In genomic region chr2:101109451-101110140, GRCh38 we compare ENCODE assay signal across 12 cellular contexts. TPM values are rescaled to one million over a fixed set of nuclear protein-coding genes. Genes with fewer than 3 reads are reported as not detected.
A peak's percentile ranks its signal among the peaks of the same experiment; 100 is the strongest.
DNase-seq lines count a peak whose midpoint lies in the region; ATAC-seq and TF ChIP-seq lines count a peak whose summit lies in the region.
"Had no signal": no experiment of that assay in that cellular context is flagged by ENCODE, and none has a peak within 500 bp of the region (broad histone marks: within the 10 kb centered on the region; RNA-seq: fewer than 3 reads in every experiment).

No MANE protein-coding gene starts in this region.

- peak overlapping the region; percentile 88 for H4K8ac ChIP-seq in mesenchymal stem cell (ENCODE audit: low read length)
- no peak overlapping the region for H4K8ac ChIP-seq in trophoblast cell (ENCODE audit: low read depth, low read length)

- no peak overlapping the region for H3K4me2 ChIP-seq in mammary epithelial cell (ENCODE audit: insufficient read depth, low read depth, low read length)
- H3K4me2 ChIP-seq in mesenchymal stem cell (ENCODE audit: low read length, poor library complexity, severe bottlenecking) = no peak overlapping the region
- H3K4me2 ChIP-seq in trophoblast cell (ENCODE audit: low read length) = no peak overlapping the region

- intact Hi-C loops in breast epithelium (cut with DNase I; ENCODE audit: low total_unique reads) = no loop called here
- intact Hi-C loops in mammary epithelial cell (cut with micrococcal nuclease) = loop anchor here (5.0 kb wide), 1 partner anchor 47 kb away; no protein-coding TSS in a partner anchor
- intact Hi-C loops in lower leg skin (cut with DNase I; ENCODE audit: low total_unique reads) = no loop called here

- no peak overlapping the region for H2BK15ac ChIP-seq in mesenchymal stem cell (ENCODE audit: low read depth, poor library complexity, severe bottlenecking)

- H2AK5ac ChIP-seq in mesenchymal stem cell (ENCODE audit: low read length, severe bottlenecking) = no peak overlapping the region
- no peak overlapping the region for H2AK5ac ChIP-seq in trophoblast cell (ENCODE audit: low read length)

- H3K4me1 ChIP-seq in breast epithelium (peaks cover 16 to 22% of the 10 kb centered on the region in 2 donors), mammary epithelial cell (ENCODE audit: insufficient read depth, low read length) (peaks cover 35% of the 10 kb centered on the region), mesenchymal stem cell (ENCODE audit: control insufficient read depth, insufficient read depth, low read depth, low read length) (peaks cover 11% of the 10 kb centered on the region), trophoblast cell (ENCODE audit: control insufficient read depth in 1 of 2, insufficient read depth in 2 of 2, low read length in 2 of 2) (peaks cover 12 to 19% of the 10 kb centered on the region in 2 experiments)

- in situ Hi-C loops in mammary epithelial cell (cut with MboI; ENCODE audit: low sequenced_read_pairs in 2 of 2) = no loop called here

- H3K36me3 ChIP-seq in breast epithelium = no peaks in the 10 kb centered on the region
- no peaks in the 10 kb centered on the region for H3K36me3 ChIP-seq in mammary epithelial cell (ENCODE audit: insufficient read depth, low read length)
- no peaks in the 10 kb centered on the region for H3K36me3 ChIP-seq in mesenchymal stem cell (ENCODE audit: control insufficient read depth in 1 of 2, insufficient read depth in 2 of 2, low read depth in 1 of 2, low read length in 2 of 2)
- no peaks in the 10 kb centered on the region for H3K36me3 ChIP-seq in trophoblast cell (ENCODE audit: control insufficient read depth in 1 of 2, insufficient read depth in 2 of 2, low read length in 2 of 2)
- H3K36me3 ChIP-seq: spleen had no signal

- BruUV-seq in mammary epithelial cell (replicated peaks; lab: Mats Ljungman, UMichigan) = no TSS peak

- H4K12ac ChIP-seq in trophoblast cell (ENCODE audit: low read depth, low read length) = no peak overlapping the region

- no peak overlapping the region for H3K23ac ChIP-seq in mesenchymal stem cell (ENCODE audit: low read length in 2 of 2)
- H3K23ac ChIP-seq in trophoblast cell (ENCODE audit: low read length) = no peak overlapping the region

- H3K27me3 ChIP-seq in breast epithelium = no peaks in the 10 kb centered on the region
- H3K27me3 ChIP-seq in mammary epithelial cell (ENCODE audit: insufficient read depth, low read length) = no peaks in the 10 kb centered on the region
- H3K27me3 ChIP-seq in mesenchymal stem cell (ENCODE audit: control insufficient read depth in 1 of 2, insufficient read depth in 1 of 2, low read length in 2 of 2) = no peaks in the 10 kb centered on the region
- H3K27me3 ChIP-seq in trophoblast cell (ENCODE audit: insufficient read depth, low read length) = no peaks in the 10 kb centered on the region
- H3K27me3 ChIP-seq: spleen had no signal

- H3K9me3 ChIP-seq in breast epithelium (no peaks in the 10 kb centered on the region), mammary epithelial cell (replicated peaks; ENCODE audit: insufficient read depth, low read length) (no peaks in the 10 kb centered on the region), mesenchymal stem cell (ENCODE audit: control insufficient read depth, low read length) (no peaks in the 10 kb centered on the region), trophoblast cell (ENCODE audit: insufficient read depth, low read depth, low read length) (no peaks in the 10 kb centered on the region)
- H3K9me3 ChIP-seq: spleen had no signal

- dilution Hi-C loops in mammary epithelial cell (cut with HindIII; ENCODE audit: low sequenced_read_pairs) = no loop called here

- TF ChIP-seq CTCF in breast epithelium (IDR thresholded peaks at IDR 0.05) (no peak), mammary epithelial cell (conservative IDR thresholded peaks at IDR 0.05 in 1 of 2, IDR thresholded peaks at IDR 0.05 in 1 of 2; ENCODE audit: extremely low read depth in 1 of 2, insufficient read depth in 1 of 2, low read depth in 1 of 2, low read length in 2 of 2) (no peak), lower leg skin (IDR thresholded peaks at IDR 0.05) (no peak)

- 89% methylated on average over 14 of the region's 14 CpGs for WGBS in mammary epithelial cell (ENCODE audit: low coverage, missing lambda C conversion rate)
- 52% methylated on average over 10 of the region's 14 CpGs for WGBS in mesenchymal stem cell
- 46 to 48% methylated on average over 14 of the region's 14 CpGs for WGBS in lower leg skin, 2 donors
- no CpG with 5 or more reads among the region's 14 CpGs for whole genome bisulfite sequencing in trophoblast cell (ENCODE audit: extremely low coverage, insufficient coverage, insufficient read length)

- CTCF ChIA-PET in mammary epithelial cell (lab: Charles Lee; ENCODE audit: low non-redundant PET) = no interaction called here

- H3K4ac ChIP-seq in mesenchymal stem cell (ENCODE audit: low read depth in 1 of 2, low read length in 2 of 2) (peak overlapping the region in 1 of 2 experiments; percentile 41), trophoblast cell (ENCODE audit: low read depth, low read length) (no peak overlapping the region)

- H2BK12ac ChIP-seq in mesenchymal stem cell (ENCODE audit: low read length in 2 of 2) = peak overlapping the region in 1 of 2 experiments; percentile 45
- no peak overlapping the region for H2BK12ac ChIP-seq in trophoblast cell (ENCODE audit: low read length)

- H3K9ac ChIP-seq in mammary epithelial cell (ENCODE audit: insufficient read depth, low read length) (no peak overlapping the region), mesenchymal stem cell (ENCODE audit: low read length) (no peak overlapping the region), trophoblast cell (ENCODE audit: low read length) (no peak overlapping the region)

- TF ChIP-seq POLR2A in breast epithelium (IDR thresholded peaks at IDR 0.05) = no peak
- no peak for TF ChIP-seq POLR2A in lower leg skin (IDR thresholded peaks at IDR 0.05)

- H3K79me2 ChIP-seq in mammary epithelial cell (ENCODE audit: insufficient read depth, low read length) (peaks cover 79% of the 10 kb centered on the region), trophoblast cell (ENCODE audit: control insufficient read depth, insufficient read depth, low read length, poor library complexity) (no peaks in the 10 kb centered on the region)

- DNase-seq in breast epithelium (ENCODE audit: low spot score in 2 of 2) (no peak), mammary epithelial cell (no peak), dermis blood vessel endothelial cell (peak; percentile 84), mesenchymal stem cell (peak; percentile 70), lower leg skin (ENCODE audit: low spot score in 2 of 2) (no peak), trophoblast cell (no peak)
- DNase-seq: activated effector memory CD4-positive, alpha-beta T cell treated with Interleukin-2 at 50 U/mL for 16 hours; GOT3; KG1; spleen had no signal

- H3K18ac ChIP-seq in mesenchymal stem cell (ENCODE audit: low read depth in 1 of 2, low read length in 2 of 2) (peak overlapping the region; percentile 75 to 84), trophoblast cell (ENCODE audit: low read length) (no peak overlapping the region)

- H2BK5ac ChIP-seq in mesenchymal stem cell (ENCODE audit: low read depth, low read length, poor library complexity, severe bottlenecking) (no peak overlapping the region), trophoblast cell (ENCODE audit: low read depth, low read length, poor library complexity) (no peak overlapping the region)

- H3K27ac ChIP-seq in breast epithelium (peak overlapping the region; percentile 13 to 34), mammary epithelial cell (ENCODE audit: insufficient read depth, low read depth, low read length) (no peak overlapping the region), mesenchymal stem cell (ENCODE audit: low read length, poor library complexity, severe bottlenecking) (no peak overlapping the region), trophoblast cell (ENCODE audit: low read depth, low read length) (no peak overlapping the region)
- H3K27ac ChIP-seq: spleen had no signal

- H4K20me1 ChIP-seq in mammary epithelial cell (ENCODE audit: insufficient read depth, low read length) = no peaks in the 10 kb centered on the region

- H3K79me1 ChIP-seq in mesenchymal stem cell (replicated peaks; ENCODE audit: low read length, poor library complexity, severe bottlenecking) (peaks cover 5% of the 10 kb centered on the region), trophoblast cell (ENCODE audit: low read length) (peaks cover 4% of the 10 kb centered on the region)

- H4K91ac ChIP-seq in mesenchymal stem cell (ENCODE audit: low read length) (no peak overlapping the region), trophoblast cell (ENCODE audit: low read depth, low read length) (no peak overlapping the region)

- no peak for ATAC-seq in HG02938 (IDR thresholded peaks at IDR 0.05; ENCODE audit: unreplicated experiment)
- ATAC-seq in GM18517 (IDR thresholded peaks at IDR 0.05; ENCODE audit: unreplicated experiment) = no peak

- no peak overlapping the region for H2AFZ ChIP-seq in mammary epithelial cell (ENCODE audit: low read depth, low read length)
- H2AFZ ChIP-seq in mesenchymal stem cell (ENCODE audit: low read depth, low read length) = no peak overlapping the region
- no peak overlapping the region for H2AFZ ChIP-seq in trophoblast cell (ENCODE audit: insufficient read depth, low read length, poor library complexity)

- H2BK120ac ChIP-seq in mesenchymal stem cell (ENCODE audit: low read depth, low read length) = no peak overlapping the region
- H2BK120ac ChIP-seq in trophoblast cell (ENCODE audit: insufficient read depth, low read length, poor library complexity) = no peak overlapping the region

- H3K14ac ChIP-seq in mesenchymal stem cell (ENCODE audit: low read length in 2 of 2) = no peak overlapping the region
- no peak overlapping the region for H3K14ac ChIP-seq in trophoblast cell (ENCODE audit: low read length)

- H3K4me3 ChIP-seq in breast epithelium (no peak overlapping the region), mammary epithelial cell (replicated peaks in 1 of 3; ENCODE audit: insufficient read depth in 1 of 3, low read depth in 2 of 3, low read length in 3 of 3) (no peak overlapping the region), mesenchymal stem cell (ENCODE audit: insufficient read depth in 1 of 2, low read depth in 1 of 2, low read length in 2 of 2) (no peak overlapping the region), lower leg skin (ENCODE audit: low read depth, poor library complexity, severe bottlenecking) (no peak overlapping the region), trophoblast cell (ENCODE audit: low read depth, low read length) (no peak overlapping the region)
- H3K4me3 ChIP-seq: spleen had no signal

RNA-seq across cellular contexts. Expression of gene TBC1D8, which starts 41.6 kb away (rescaled TPM):
- total RNA-seq in breast epithelium = 10 to 100 TPM; 19.5 to 92.4 (median 89.7) TPM
- 10 to 100 TPM in 1 of 2 donors, 1 to 10 TPM in 1; 9.0 to 19.2 TPM for total RNA-seq in mammary epithelial cell
- polyA plus RNA-seq in mammary epithelial cell = 13.2 TPM
- 28.4 TPM for polyA minus RNA-seq in mammary epithelial cell
- total RNA-seq in dermis blood vessel endothelial cell = 81.3 and 89.8 TPM in 2 replicates
- 10.0 TPM for polyA plus RNA-seq in mesenchymal stem cell (2013, experiment 1 of 2)
- 10.1 TPM for polyA plus RNA-seq in mesenchymal stem cell (2013, experiment 2 of 2)
- 100 to 1,000 TPM in 1 of 4 donors, 10 to 100 TPM in 3; 29.4 to 102 (median 46.1) TPM for total RNA-seq in lower leg skin
- 3.6 and 4.0 TPM in 2 replicates for polyA plus RNA-seq in trophoblast cell (2013)

Comparison
In these comparisons a context has a peak if more than half of its experiments do, and no peak if none do; other contexts are left out.
1. H3K27ac ChIP-seq: peak in breast epithelium (2 of 2); none in mammary epithelial cell (single experiment), mesenchymal stem cell (single experiment) and trophoblast cell (single experiment).
2. DNase-seq: peak in dermis blood vessel endothelial cell (single experiment) and mesenchymal stem cell (single experiment); none in breast epithelium (0 of 2), mammary epithelial cell (single experiment), lower leg skin (0 of 2) and trophoblast cell (0 of 2).